Comparison of ENCODE assay signal across 15 cellular contexts in the genomic region with DNA sequence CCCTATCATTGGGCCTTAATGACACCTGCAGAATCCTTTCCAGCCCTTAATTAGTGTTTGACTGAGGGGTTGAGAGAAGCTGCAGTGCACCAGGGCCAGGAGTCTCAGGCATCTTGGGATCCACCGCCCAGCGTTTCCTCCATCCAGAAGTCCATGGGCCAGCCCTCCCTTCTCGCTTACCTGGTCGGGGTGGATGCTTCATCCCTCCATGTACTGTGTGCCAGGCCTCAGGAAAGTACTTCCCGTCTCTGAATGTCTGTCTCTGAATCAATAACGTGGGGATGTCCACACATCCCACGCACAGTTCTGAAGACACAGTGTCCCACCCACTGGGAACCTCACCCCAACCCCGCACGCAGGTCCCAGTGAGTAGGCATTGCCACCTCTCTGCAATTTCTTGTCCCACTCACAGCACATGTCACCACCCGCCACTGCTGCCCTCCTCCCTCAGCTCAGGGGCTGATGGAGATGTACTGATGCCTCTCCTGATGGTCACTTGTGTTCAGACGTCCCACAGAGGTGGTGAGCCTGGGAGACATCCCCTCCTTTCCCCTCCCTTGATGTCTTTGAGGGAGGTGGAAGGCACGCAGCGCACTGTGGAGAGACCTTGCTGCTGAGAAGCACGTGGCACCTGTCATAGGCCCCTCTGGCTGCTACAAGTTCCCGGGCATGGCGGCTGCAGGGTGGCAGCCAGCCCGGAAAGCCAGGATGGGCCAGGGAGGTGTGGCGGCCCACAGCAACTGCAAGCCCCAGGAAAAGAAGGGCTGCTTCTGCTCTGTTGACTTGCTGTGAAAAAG. TPM values are rescaled to one million over a fixed set of nuclear protein-coding genes. Genes with fewer than 3 reads are reported as not detected.
DNase-seq lines count a peak whose midpoint lies in the region; TF ChIP-seq lines count a peak whose summit lies in the region.
"Had no signal": no experiment of that assay in that cellular context is flagged by ENCODE, and none has a peak within 500 bp of the region (broad histone marks: within the 10 kb centered on the region; RNA-seq: fewer than 3 reads in every experiment).

No MANE protein-coding gene starts in this region.

- DNase-seq in DMS 273 (lab: John Stamatoyannopoulos, UW; ENCODE audit: unreplicated experiment), result peak; percentile 51
- no peak for DNase-seq in DMS 273 treated with DMSO at 0.1 percent for 48 hours (lab: John Stamatoyannopoulos, UW)
- peak; percentile 5 for DNase-seq in GM03348 (ENCODE audit: low spot score)
- peak; percentile 17 for DNase-seq in colonic mucosa
- no peak for DNase-seq in neuronal stem cell (ENCODE audit: low spot score)
- no peak for DNase-seq in H4 (ENCODE audit: low spot score)
- DNase-seq in AG08396 (ENCODE audit: low spot score), result no peak
- no peak for DNase-seq in HAP-1 (ENCODE audit: low spot score in 2 of 2)
- DNase-seq: activated T-cell treated with anti-CD3 and anti-CD28 coated beads, Interleukin-2, amount 50 U/mL, for 24 hours; stimulated activated naive CD4-positive, alpha-beta T cell treated with Interleukin-2 at 50 U/mL for 16 hours had no signal

- H2BK5ac ChIP-seq in neuronal stem cell (ENCODE audit: low read length), result no peak overlapping the region

- WGBS in neuronal stem cell (ENCODE audit: extremely low coverage in 2 of 2, insufficient read length in 2 of 2, insufficient replicate concordance in 1 of 2), 2 donors, result no CpG with 5 or more reads among the region's 18 CpGs

- H3K27me3 ChIP-seq in colonic mucosa (peaks cover 8% of the 10 kb centered on the region), neuronal stem cell (ENCODE audit: control insufficient read depth in 3 of 3, insufficient read depth in 3 of 3, low read depth in 1 of 3, low read length in 3 of 3) (peaks cover 5 to 46% (median 37%) of the 10 kb centered on the region in 3 experiments), HAP-1 (ENCODE audit: low read depth) (no peaks in the 10 kb centered on the region)

- no peak overlapping the region for H4K8ac ChIP-seq in neuronal stem cell (ENCODE audit: low read depth, low read length)

- H3K9ac ChIP-seq in colonic mucosa (ENCODE audit: low read depth in 2 of 2, low read length in 2 of 2) (peak overlapping the region in 1 of 2 donors; percentile 77), neuronal stem cell (ENCODE audit: low read depth, low read length, poor library complexity) (peak overlapping the region; percentile 60)

- H2BK15ac ChIP-seq in neuronal stem cell (ENCODE audit: low read length), result no peak overlapping the region

- H3K27ac ChIP-seq in colonic mucosa (no peak overlapping the region), neuronal stem cell (replicated peaks; ENCODE audit: low read length) (no peak overlapping the region)
- H3K27ac ChIP-seq: 22Rv1 had no signal

- H3K4me2 ChIP-seq in neuronal stem cell (ENCODE audit: insufficient read depth, low read length, poor library complexity, severe bottlenecking), result no peak overlapping the region

- H3K14ac ChIP-seq in neuronal stem cell (ENCODE audit: low read length), result no peak overlapping the region

- TF ChIP-seq CTCF in colonic mucosa (IDR thresholded peaks at IDR 0.05), result no peak

- peak overlapping the region; percentile 57 for H3K18ac ChIP-seq in neuronal stem cell (ENCODE audit: low read length)

- intact Hi-C loops in colonic mucosa (cut with DNase I), result no loop called here

- peak overlapping the region; percentile 71 for H2AK5ac ChIP-seq in neuronal stem cell (ENCODE audit: low read depth, low read length)

- no peaks in the 10 kb centered on the region for H3K79me1 ChIP-seq in neuronal stem cell (ENCODE audit: low read depth, low read length)

- no peak overlapping the region for H3K4me3 ChIP-seq in colonic mucosa
- H3K4me3 ChIP-seq in neuronal stem cell (ENCODE audit: low read length in 2 of 2), result no peak overlapping the region
- H3K4me3 ChIP-seq in HAP-1, result no peak overlapping the region

- in situ Hi-C loops in HAP-1 (cut with MboI; ENCODE audit: low sequenced_read_pairs), result no loop called here

- H2BK120ac ChIP-seq in neuronal stem cell (ENCODE audit: low read depth, low read length), result no peak overlapping the region

- H3K36me3 ChIP-seq in colonic mucosa, result no peaks in the 10 kb centered on the region
- peaks cover 5 to 8% of the 10 kb centered on the region in 2 donors for H3K36me3 ChIP-seq in neuronal stem cell (replicated peaks in 1 of 2; ENCODE audit: control insufficient read depth in 2 of 2, insufficient read depth in 2 of 2, low read length in 2 of 2)
- no peaks in the 10 kb centered on the region for H3K36me3 ChIP-seq in HAP-1 (replicated peaks)

- H3K4me1 ChIP-seq in colonic mucosa, result peaks cover 11% of the 10 kb centered on the region
- H3K4me1 ChIP-seq in neuronal stem cell (ENCODE audit: control insufficient read depth in 2 of 2, insufficient read depth in 1 of 2, low read depth in 1 of 2, low read length in 2 of 2), result peaks cover 8 to 12% of the 10 kb centered on the region in 2 donors
- no peaks in the 10 kb centered on the region for H3K4me1 ChIP-seq in HAP-1

- H3K9me3 ChIP-seq in colonic mucosa, result no peaks in the 10 kb centered on the region
- peaks cover 0 to 2% of the 10 kb centered on the region in 2 donors for H3K9me3 ChIP-seq in neuronal stem cell (replicated peaks in 1 of 2; ENCODE audit: control insufficient read depth in 2 of 2, insufficient read depth in 1 of 2, low read depth in 1 of 2, low read length in 2 of 2)
- H3K9me3 ChIP-seq in HAP-1, result no peaks in the 10 kb centered on the region

- no peak overlapping the region for H2AFZ ChIP-seq in neuronal stem cell (ENCODE audit: low read length)

- no peak overlapping the region for H2BK12ac ChIP-seq in neuronal stem cell (ENCODE audit: low read length)

- peak overlapping the region; percentile 60 for H3K23ac ChIP-seq in neuronal stem cell (ENCODE audit: low read depth, low read length, poor library complexity)

- H4K91ac ChIP-seq in neuronal stem cell (ENCODE audit: low read depth, low read length, poor library complexity), result no peak overlapping the region

- H3K4ac ChIP-seq in neuronal stem cell (ENCODE audit: low read length), result no peak overlapping the region

RNA-seq across cellular contexts. Expression of gene PRSS38, which starts 29.5 kb away (rescaled TPM):
- total RNA-seq in colonic mucosa, result not detected
- not detected for polyA plus RNA-seq in neuronal stem cell (2013, experiment 1 of 2)
- polyA plus RNA-seq in neuronal stem cell (2013, experiment 2 of 2), result not detected
- not detected in 2 replicates for total RNA-seq in H4 (2014; rRNA removed; shearing (Covaris generic))
- total RNA-seq: cardiac septum, Daoy, fibroblast of lung, LHCN-M2 had no signal
- polyA plus RNA-seq: fibroblast of lung had no signal

RNA-seq across cellular contexts. Expression of gene SNAP47, which starts 50.8 kb away (rescaled TPM):
- 10 to 100 TPM; 19.0 to 28.0 TPM for total RNA-seq in colonic mucosa
- 27.1 TPM for polyA plus RNA-seq in neuronal stem cell (2013, experiment 1 of 2)
- 25.3 TPM for polyA plus RNA-seq in neuronal stem cell (2013, experiment 2 of 2)
- 61.3 and 61.6 TPM in 2 replicates for total RNA-seq in H4 (2014; rRNA removed; shearing (Covaris generic))

RNA-seq across cellular contexts. Expression of gene JMJD4, which starts 50.9 kb away (rescaled TPM):
- total RNA-seq in colonic mucosa, result 10 to 100 TPM in 1 of 2 donors, 1 to 10 TPM in 1; 9.0 to 16.0 TPM
- 6.4 TPM for polyA plus RNA-seq in neuronal stem cell (2013, experiment 1 of 2)
- 5.6 TPM for polyA plus RNA-seq in neuronal stem cell (2013, experiment 2 of 2)
- total RNA-seq in H4 (2014; rRNA removed; shearing (Covaris generic)), result 15.1 and 19.7 TPM in 2 replicates

Comparison
In these comparisons a context has a peak if more than half of its experiments do, and no peak if none do; other contexts are left out.
1. DNase-seq: peak in DMS 273 (single experiment), GM03348 (single experiment) and colonic mucosa (single experiment); none in DMS 273 treated with DMSO at 0.1 percent for 48 hours (single experiment), neuronal stem cell (single experiment), H4 (single experiment), AG08396 (single experiment) and HAP-1 (0 of 2).